ENCODE assay signal across 2 cellular contexts in the genomic region with DNA sequence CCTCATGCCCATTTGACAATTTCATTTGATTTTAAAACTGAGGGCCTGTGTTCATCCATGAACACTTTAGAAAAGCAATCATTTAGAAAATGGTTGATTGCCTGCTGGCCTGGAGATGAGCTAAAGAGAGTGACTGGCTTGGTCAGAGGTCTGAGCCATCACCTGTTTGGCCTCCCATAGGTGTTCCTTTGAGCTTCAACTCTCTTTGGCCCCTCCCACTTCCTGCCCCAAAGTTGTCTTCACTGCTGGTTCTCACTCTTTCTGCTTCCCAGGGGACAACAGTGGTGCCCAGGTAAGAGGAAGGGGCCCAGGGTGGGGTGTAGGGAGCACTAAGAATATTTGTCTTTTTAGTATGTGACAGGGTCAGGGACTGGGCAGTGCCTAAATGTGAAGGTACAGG.
TF ChIP-seq lines count a peak whose summit lies in the region.

No MANE protein-coding gene starts in this region.

TF ChIP-seq in IMR-90, 13 proteins besides CTCF, POLR2A, EP300 and RAD21:
- TF ChIP-seq CHD1 (IDR thresholded peaks at IDR 0.05; ENCODE audit: low read depth, low read length) (no peak), RCOR1 (IDR thresholded peaks at IDR 0.05; ENCODE audit: insufficient replicate concordance, low read length) (no peak), SMC3 (IDR thresholded peaks at IDR 0.05; ENCODE audit: low read depth, low read length) (no peak), USF2 (IDR thresholded peaks at IDR 0.05; ENCODE audit: low read depth, low read length) (no peak), NFE2L2 (IDR thresholded peaks at IDR 0.05; ENCODE audit: low read depth, low read length) (no peak), MAZ (IDR thresholded peaks at IDR 0.05; ENCODE audit: borderline replicate concordance, low read depth, low read length) (no peak), FOS (IDR thresholded peaks at IDR 0.05; ENCODE audit: low read depth, low read length) (no peak), CEBPB (IDR thresholded peaks at IDR 0.05; ENCODE audit: low read depth, low read length) (no peak), BHLHE40 (IDR thresholded peaks at IDR 0.05; ENCODE audit: low read depth, low read length) (no peak), RFX5 (IDR thresholded peaks at IDR 0.05; ENCODE audit: low read depth, low read length) (no peak), MAFK (IDR thresholded peaks at IDR 0.05; ENCODE audit: low read depth, low read length) (no peak), MXI1 (IDR thresholded peaks at IDR 0.05; ENCODE audit: borderline replicate concordance, low read depth, low read length) (no peak), ELK1 (IDR thresholded peaks at IDR 0.05; ENCODE audit: borderline replicate concordance, low read depth, low read length) (no peak)

TF ChIP-seq in SK-N-SH, 30 proteins besides CTCF, POLR2A, EP300 and RAD21:
- TF ChIP-seq TCF12 (IDR thresholded peaks at IDR 0.05) (no peak), FOXM1 (IDR thresholded peaks at IDR 0.05; ENCODE audit: low read depth) (no peak), ELF1 (IDR thresholded peaks at IDR 0.05) (no peak), MAX (IDR thresholded peaks at IDR 0.05; ENCODE audit: low read depth) (no peak), PBX3 (IDR thresholded peaks at IDR 0.05) (no peak), CHD2 (IDR thresholded peaks at IDR 0.05; ENCODE audit: low read length, partially characterized antibody) (no peak), TAF1 (IDR thresholded peaks at IDR 0.05; ENCODE audit: borderline replicate concordance, low read depth, low read length) (no peak), MEF2A (IDR thresholded peaks at IDR 0.05; ENCODE audit: borderline replicate concordance, low read depth) (no peak), JUND (IDR thresholded peaks at IDR 0.05) (no peak), YY1 (IDR thresholded peaks at IDR 0.05; ENCODE audit: low read depth) (no peak), SMC3 (IDR thresholded peaks at IDR 0.05; ENCODE audit: low read depth, low read length) (no peak)
- TF ChIP-seq, protein P1, sequence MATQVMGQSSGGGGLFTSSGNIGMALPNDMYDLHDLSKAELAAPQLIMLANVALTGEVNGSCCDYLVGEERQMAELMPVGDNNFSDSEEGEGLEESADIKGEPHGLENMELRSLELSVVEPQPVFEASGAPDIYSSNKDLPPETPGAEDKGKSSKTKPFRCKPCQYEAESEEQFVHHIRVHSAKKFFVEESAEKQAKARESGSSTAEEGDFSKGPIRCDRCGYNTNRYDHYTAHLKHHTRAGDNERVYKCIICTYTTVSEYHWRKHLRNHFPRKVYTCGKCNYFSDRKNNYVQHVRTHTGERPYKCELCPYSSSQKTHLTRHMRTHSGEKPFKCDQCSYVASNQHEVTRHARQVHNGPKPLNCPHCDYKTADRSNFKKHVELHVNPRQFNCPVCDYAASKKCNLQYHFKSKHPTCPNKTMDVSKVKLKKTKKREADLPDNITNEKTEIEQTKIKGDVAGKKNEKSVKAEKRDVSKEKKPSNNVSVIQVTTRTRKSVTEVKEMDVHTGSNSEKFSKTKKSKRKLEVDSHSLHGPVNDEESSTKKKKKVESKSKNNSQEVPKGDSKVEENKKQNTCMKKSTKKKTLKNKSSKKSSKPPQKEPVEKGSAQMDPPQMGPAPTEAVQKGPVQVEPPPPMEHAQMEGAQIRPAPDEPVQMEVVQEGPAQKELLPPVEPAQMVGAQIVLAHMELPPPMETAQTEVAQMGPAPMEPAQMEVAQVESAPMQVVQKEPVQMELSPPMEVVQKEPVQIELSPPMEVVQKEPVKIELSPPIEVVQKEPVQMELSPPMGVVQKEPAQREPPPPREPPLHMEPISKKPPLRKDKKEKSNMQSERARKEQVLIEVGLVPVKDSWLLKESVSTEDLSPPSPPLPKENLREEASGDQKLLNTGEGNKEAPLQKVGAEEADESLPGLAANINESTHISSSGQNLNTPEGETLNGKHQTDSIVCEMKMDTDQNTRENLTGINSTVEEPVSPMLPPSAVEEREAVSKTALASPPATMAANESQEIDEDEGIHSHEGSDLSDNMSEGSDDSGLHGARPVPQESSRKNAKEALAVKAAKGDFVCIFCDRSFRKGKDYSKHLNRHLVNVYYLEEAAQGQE (IDR thresholded peaks at IDR 0.05; ENCODE audit: low read depth, low read length): no peak
